Comparison of ENCODE assay signal across 19 cellular contexts in genomic region chr11:36216061-36216615, GRCh38.
DNase-seq lines count a peak whose midpoint lies in the region; ATAC-seq, FAIRE-seq and TF ChIP-seq lines count a peak whose summit lies in the region.
"Had no signal": no experiment of that assay in that cellular context is flagged by ENCODE, and none has a peak within 500 bp of the region (broad histone marks: within the 10 kb centered on the region; RNA-seq: fewer than 3 reads in every experiment).

No MANE protein-coding gene starts in this region.

- H4K8ac ChIP-seq in IMR-90 (ENCODE audit: low read depth in 2 of 2, low read length in 2 of 2), result no peak overlapping the region
- H4K8ac ChIP-seq in neuronal stem cell (ENCODE audit: low read depth, low read length), result no peak overlapping the region

- H3K9ac ChIP-seq in IMR-90 (ENCODE audit: low read depth, low read length) (no peak overlapping the region), neuronal stem cell (ENCODE audit: low read depth, low read length, poor library complexity) (no peak overlapping the region)
- H3K9ac ChIP-seq: BLaER1 treated with 17β-estradiol and CSF1 and Interleukin-3, amounts not matched to agents 10 nM and 100 nM had no signal

- dilution Hi-C loops in IMR-90 (cut with HindIII; ENCODE audit: low sequenced_read_pairs, unreplicated experiment), result no loop called here

- no peak for TF ChIP-seq CTCF in IMR-90 (conservative IDR thresholded peaks at IDR 0.05; ENCODE audit: low read depth, low read length)

- intact Hi-C loops in IMR-90 (cut with micrococcal nuclease), result no loop called here

- H2BK12ac ChIP-seq in neuronal stem cell (ENCODE audit: low read length), result no peak overlapping the region

- in situ Hi-C loops in IMR-90 (cut with MboI; ENCODE audit: low sequenced_read_pairs), result no loop called here

- TF ChIP-seq POLR2A in IMR-90 (IDR thresholded peaks at IDR 0.05; ENCODE audit: low read depth, low read length) (no peak), GM12891 (IDR thresholded peaks at IDR 0.05; ENCODE audit: low read depth, low read length) (no peak)

- no peak overlapping the region for H3K56ac ChIP-seq in IMR-90 (ENCODE audit: extremely low read depth, insufficient read depth, low read length)

- H3K36me3 ChIP-seq in IMR-90 (ENCODE audit: control insufficient read depth, insufficient read depth, low read length) (no peaks in the 10 kb centered on the region), neuronal stem cell (replicated peaks in 1 of 2; ENCODE audit: control insufficient read depth in 2 of 2, insufficient read depth in 2 of 2, low read length in 2 of 2) (no peaks in the 10 kb centered on the region)
- H3K36me3 ChIP-seq: BE2C had no signal

- ATAC-seq in IMR-90 (ENCODE audit: low read depth), result peak; percentile 35; the same call in 1 of the 2 replicates
- ATAC-seq: GM23338, HCT116 had no signal

- no peak overlapping the region for H3K14ac ChIP-seq in IMR-90 (replicated peaks; ENCODE audit: low read depth, low read length)
- H3K14ac ChIP-seq in neuronal stem cell (ENCODE audit: low read length), result no peak overlapping the region

- no peak overlapping the region for H3K4me3 ChIP-seq in IMR-90 (ENCODE audit: insufficient read depth, low read depth, low read length)
- no peak overlapping the region for H3K4me3 ChIP-seq in neuronal stem cell (ENCODE audit: low read length in 2 of 2)
- H3K4me3 ChIP-seq: BLaER1 treated with 17β-estradiol and CSF1 and Interleukin-3, amounts not matched to agents 10 nM and 100 nM; GM23338 had no signal

- POLR2A ChIA-PET in IMR-90 (lab: Charles Lee; ENCODE audit: unreplicated experiment), result no interaction called here

- H3K79me1 ChIP-seq in IMR-90 (ENCODE audit: low read depth in 1 of 2, low read length in 2 of 2), result no peaks in the 10 kb centered on the region
- H3K79me1 ChIP-seq in neuronal stem cell (ENCODE audit: low read depth, low read length), result peaks cover 2% of the 10 kb centered on the region

- H2AK5ac ChIP-seq in IMR-90 (ENCODE audit: low read depth, low read length), result no peak overlapping the region
- H2AK5ac ChIP-seq in neuronal stem cell (ENCODE audit: low read depth, low read length), result no peak overlapping the region

- DNase-seq in IMR-90 (peak; percentile 9), neuronal stem cell (ENCODE audit: low spot score) (no peak), T-helper 1 cell (no peak), NCI-H69 (lab: John Stamatoyannopoulos, UW) (no peak), GM12891 (ENCODE audit: insufficient read length, low spot score) (no peak)
- no peak for DNase-seq in activated T-cell treated with anti-CD3 and anti-CD28 coated beads, Interleukin-2, amount 50 U/mL, for 1 hour
- DNase-seq: AML-193; BE2C; CD4-positive, alpha-beta T cell; CD8-positive, alpha-beta memory T cell; DMS 273 treated with DMSO at 0.1 percent for 48 hours; H9 had no signal

- H4K20me1 ChIP-seq in IMR-90 (ENCODE audit: insufficient read depth, low read length), result no peaks in the 10 kb centered on the region

- no peak for FAIRE-seq in GM12891 (lab: Jason Lieb, UNC)
- FAIRE-seq: D721Med, G401.6, GM19239 had no signal

- H4K5ac ChIP-seq in IMR-90 (ENCODE audit: low read depth, low read length), result no peak overlapping the region

- WGBS in IMR-90 (ENCODE audit: extremely low coverage in 2 of 2, insufficient read length in 1 of 2), 2 experiments, result no CpG with 5 or more reads among the region's 3 CpGs
- WGBS in neuronal stem cell (ENCODE audit: extremely low coverage in 2 of 2, insufficient read length in 2 of 2, insufficient replicate concordance in 1 of 2), 2 donors, result no CpG with 5 or more reads among the region's 3 CpGs

- no peak overlapping the region for H3K4me2 ChIP-seq in IMR-90 (ENCODE audit: low read depth, low read length)
- H3K4me2 ChIP-seq in neuronal stem cell (ENCODE audit: insufficient read depth, low read length, poor library complexity, severe bottlenecking), result no peak overlapping the region
- H3K4me2 ChIP-seq: BLaER1 treated with 17β-estradiol and CSF1 and Interleukin-3, amounts not matched to agents 10 nM and 100 nM; GM23338 had no signal

- H2BK20ac ChIP-seq in IMR-90 (ENCODE audit: low read depth, low read length), result no peak overlapping the region

- CTCF ChIA-PET in IMR-90 (lab: Yijun Ruan, JAX), result interaction anchor here (1.2 kb wide), 1 partner anchor 30 kb away, joined by 3 read pairs; no protein-coding TSS in a partner anchor

- H2BK120ac ChIP-seq in IMR-90 (ENCODE audit: low read depth, low read length) (no peak overlapping the region), neuronal stem cell (ENCODE audit: low read depth, low read length) (no peak overlapping the region)

- no peak for TF ChIP-seq RAD21 in IMR-90 (IDR thresholded peaks at IDR 0.05; ENCODE audit: low read length)

- no peaks in the 10 kb centered on the region for H3K27me3 ChIP-seq in IMR-90 (ENCODE audit: control insufficient read depth, insufficient read depth, low read length)
- H3K27me3 ChIP-seq in neuronal stem cell (ENCODE audit: control insufficient read depth in 3 of 3, insufficient read depth in 3 of 3, low read depth in 1 of 3, low read length in 3 of 3), result no peaks in the 10 kb centered on the region
- H3K27me3 ChIP-seq: BE2C; BLaER1 treated with 17β-estradiol and CSF1 and Interleukin-3, amounts not matched to agents 10 nM and 100 nM had no signal

- no peak overlapping the region for H2BK5ac ChIP-seq in IMR-90 (ENCODE audit: low read depth, low read length, poor library complexity, severe bottlenecking)
- H2BK5ac ChIP-seq in neuronal stem cell (ENCODE audit: low read length), result no peak overlapping the region

- no peaks in the 10 kb centered on the region for H3K9me1 ChIP-seq in IMR-90 (ENCODE audit: insufficient read depth, low read length)

- H3K9me3 ChIP-seq in IMR-90 (ENCODE audit: control insufficient read depth, insufficient read depth, low read length) (peaks cover 3% of the 10 kb centered on the region; the same call in 1 of the 2 replicates), neuronal stem cell (replicated peaks in 1 of 2; ENCODE audit: control insufficient read depth in 2 of 2, insufficient read depth in 1 of 2, low read depth in 1 of 2, low read length in 2 of 2) (peaks cover 0 to 12% of the 10 kb centered on the region in 2 donors)
- H3K9me3 ChIP-seq: BE2C had no signal

- H3K23ac ChIP-seq in IMR-90 (ENCODE audit: low read depth, low read length), result no peak overlapping the region
- no peak overlapping the region for H3K23ac ChIP-seq in neuronal stem cell (ENCODE audit: low read depth, low read length, poor library complexity)

- H3K27ac ChIP-seq in IMR-90 (ENCODE audit: insufficient read depth, low read length) (no peak overlapping the region), cingulate gyrus (ENCODE audit: low read depth, low read length) (peak overlapping the region; percentile 15), neuronal stem cell (replicated peaks; ENCODE audit: low read length) (no peak overlapping the region)
- H3K27ac ChIP-seq: BLaER1 treated with 17β-estradiol and CSF1 and Interleukin-3, amounts not matched to agents 10 nM and 100 nM had no signal

- H3K4ac ChIP-seq in IMR-90 (ENCODE audit: low read depth, low read length) (no peak overlapping the region), neuronal stem cell (ENCODE audit: low read length) (no peak overlapping the region)

- no TSS peak for BruUV-seq in IMR-90 (replicated peaks; lab: Mats Ljungman, UMichigan)

- H2AFZ ChIP-seq in IMR-90 (replicated peaks; ENCODE audit: low read length, poor library complexity), result no peak overlapping the region
- H2AFZ ChIP-seq in neuronal stem cell (ENCODE audit: low read length), result no peak overlapping the region
- H2AFZ ChIP-seq: GM23338 had no signal

- H3K18ac ChIP-seq in IMR-90 (ENCODE audit: low read depth, low read length) (no peak overlapping the region), neuronal stem cell (ENCODE audit: low read length) (peak overlapping the region; percentile 20)

- H4K91ac ChIP-seq in IMR-90 (ENCODE audit: insufficient read depth, low read depth, low read length) (no peak overlapping the region), neuronal stem cell (ENCODE audit: low read depth, low read length, poor library complexity) (no peak overlapping the region)

- H3K4me1 ChIP-seq in IMR-90 (ENCODE audit: control insufficient read depth, insufficient read depth, low read length), result no peaks in the 10 kb centered on the region
- H3K4me1 ChIP-seq in neuronal stem cell (ENCODE audit: control insufficient read depth in 2 of 2, insufficient read depth in 1 of 2, low read depth in 1 of 2, low read length in 2 of 2), result peaks cover 13 to 22% of the 10 kb centered on the region in 2 donors
- H3K4me1 ChIP-seq: BE2C; BLaER1 treated with 17β-estradiol and CSF1 and Interleukin-3, amounts not matched to agents 10 nM and 100 nM had no signal

- no peak overlapping the region for H2AK9ac ChIP-seq in IMR-90 (replicated peaks; ENCODE audit: low read depth, low read length, poor library complexity)

- no peak overlapping the region for H2BK15ac ChIP-seq in IMR-90 (ENCODE audit: low read depth, low read length)
- H2BK15ac ChIP-seq in neuronal stem cell (ENCODE audit: low read length), result no peak overlapping the region

TF ChIP-seq in IMR-90, 13 proteins besides CTCF, POLR2A, EP300 and RAD21:
- TF ChIP-seq FOS (IDR thresholded peaks at IDR 0.05; ENCODE audit: low read depth, low read length) (no peak), RFX5 (IDR thresholded peaks at IDR 0.05; ENCODE audit: low read depth, low read length) (no peak), MAZ (IDR thresholded peaks at IDR 0.05; ENCODE audit: borderline replicate concordance, low read depth, low read length) (no peak), MAFK (IDR thresholded peaks at IDR 0.05; ENCODE audit: low read depth, low read length) (no peak), MXI1 (IDR thresholded peaks at IDR 0.05; ENCODE audit: borderline replicate concordance, low read depth, low read length) (no peak), CEBPB (IDR thresholded peaks at IDR 0.05; ENCODE audit: low read depth, low read length) (no peak), SMC3 (IDR thresholded peaks at IDR 0.05; ENCODE audit: low read depth, low read length) (no peak)
TF ChIP-seq in IMR-90: peak in this region for 0.

TF ChIP-seq in GM12891, 5 proteins besides CTCF, POLR2A, EP300 and RAD21:
- no peak for TF ChIP-seq PAX5 (IDR thresholded peaks at IDR 0.05; ENCODE audit: insufficient read depth, low read length, severe bottlenecking)
- TF ChIP-seq POLR2AphosphoS5 (IDR thresholded peaks at IDR 0.05; ENCODE audit: low read depth, low read length), result no peak
- no peak for TF ChIP-seq SPI1 (IDR thresholded peaks at IDR 0.05; ENCODE audit: low read depth, low read length)
- TF ChIP-seq POU2F2 (IDR thresholded peaks at IDR 0.05; ENCODE audit: low read depth, low read length), result no peak
- TF ChIP-seq TAF1 (IDR thresholded peaks at IDR 0.05; ENCODE audit: low read depth, low read length), result no peak
